Comparison of ENCODE assay signal across 9 cellular contexts in the genomic region with DNA sequence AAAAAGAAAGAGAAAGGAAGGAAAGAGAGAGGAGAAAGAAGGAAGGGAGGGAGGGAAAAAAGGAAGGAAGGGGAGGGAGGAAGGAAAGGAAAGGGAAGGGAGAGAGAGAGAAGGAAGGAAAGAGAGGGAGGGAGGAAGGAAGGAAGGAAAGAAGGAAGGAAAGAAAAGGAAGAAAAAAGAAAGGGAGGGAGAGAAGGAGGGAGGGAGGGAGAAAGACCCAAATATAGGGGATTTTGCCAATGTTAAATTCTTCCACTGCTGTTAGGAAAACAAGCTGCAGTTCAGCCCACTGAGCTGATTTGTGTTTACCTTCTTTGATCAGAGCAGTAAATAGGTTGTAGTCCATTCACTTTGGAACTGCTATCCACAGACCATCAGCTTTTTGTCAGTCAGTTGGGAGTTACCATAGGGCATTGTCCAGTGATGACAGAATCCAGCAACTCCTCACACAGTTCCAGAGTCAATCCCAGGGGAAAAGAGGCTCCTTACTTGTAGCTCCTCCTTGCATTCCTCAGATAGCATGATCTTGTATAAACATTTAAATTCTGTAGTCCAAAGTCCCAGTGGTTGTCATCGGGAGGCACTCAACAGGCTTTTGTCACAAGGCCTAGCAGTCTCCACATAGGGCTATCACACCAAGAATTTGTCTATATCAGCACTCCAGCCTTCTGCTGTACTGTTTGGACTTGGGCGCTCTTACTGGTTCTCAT. TPM values are rescaled to one million over a fixed set of nuclear protein-coding genes. Genes with fewer than 3 reads are reported as not detected.
DNase-seq lines count a peak whose midpoint lies in the region; ATAC-seq and TF ChIP-seq lines count a peak whose summit lies in the region.
"Had no signal": no experiment of that assay in that cellular context is flagged by ENCODE, and none has a peak within 500 bp of the region (broad histone marks: within the 10 kb centered on the region; RNA-seq: fewer than 3 reads in every experiment).

No MANE protein-coding gene starts in this region.

- no peak overlapping the region for H4K8ac ChIP-seq in mesenchymal stem cell (ENCODE audit: low read length)

- H2BK15ac ChIP-seq in mesenchymal stem cell (ENCODE audit: low read depth, poor library complexity, severe bottlenecking): no peak overlapping the region

- H3K79me1 ChIP-seq in mesenchymal stem cell (replicated peaks; ENCODE audit: low read length, poor library complexity, severe bottlenecking): no peaks in the 10 kb centered on the region

- peak overlapping the region; percentile 60 for H3K27ac ChIP-seq in HUES48 (ENCODE audit: low read depth, low read length)
- peak overlapping the region; percentile 61 for H3K27ac ChIP-seq in endodermal cell (ENCODE audit: low read depth, low read length)
- no peak overlapping the region for H3K27ac ChIP-seq in mesenchymal stem cell (ENCODE audit: low read length, poor library complexity, severe bottlenecking)
- H3K27ac ChIP-seq: neural progenitor cell had no signal

- H3K4me3 ChIP-seq in HUES48 (ENCODE audit: low read depth, low read length) (no peak overlapping the region), endodermal cell (ENCODE audit: low read length) (peak overlapping the region; percentile 74), mesenchymal stem cell (ENCODE audit: insufficient read depth in 1 of 2, low read depth in 1 of 2, low read length in 2 of 2) (no peak overlapping the region)
- H3K4me3 ChIP-seq: neural progenitor cell had no signal

- H3K36me3 Mint-ChIP-seq in endodermal cell (ENCODE audit: low read depth) (peaks cover 26% of the 10 kb centered on the region), type B pancreatic cell (peaks cover 27% of the 10 kb centered on the region)

- H3K4me3 Mint-ChIP-seq in endodermal cell: peak overlapping the region; percentile 16
- no peak overlapping the region for H3K4me3 Mint-ChIP-seq in type B pancreatic cell
- H3K4me3 Mint-ChIP-seq: activated naive CD8-positive, alpha-beta T cell treated with anti-CD3 and anti-CD28 coated beads, Interleukin-2, amount 10 ng/mL, durations not matched to agents 7 days and 5 days; neural progenitor cell had no signal

- peak overlapping the region; percentile 95 for H3K27ac Mint-ChIP-seq in endodermal cell
- peak overlapping the region; percentile 70 for H3K27ac Mint-ChIP-seq in type B pancreatic cell
- H3K27ac Mint-ChIP-seq: activated naive CD8-positive, alpha-beta T cell treated with anti-CD3 and anti-CD28 coated beads, Interleukin-2, amount 10 ng/mL, durations not matched to agents 7 days and 5 days; neural progenitor cell had no signal

- no peak overlapping the region for H2AK5ac ChIP-seq in mesenchymal stem cell (ENCODE audit: low read length, severe bottlenecking)

- TF ChIP-seq CTCF in endodermal cell (conservative IDR thresholded peaks at IDR 0.05) (no peak), type B pancreatic cell (conservative IDR thresholded peaks at IDR 0.05) (no peak)

- H3K27me3 Mint-ChIP-seq in endodermal cell (ENCODE audit: insufficient read depth) (no peaks in the 10 kb centered on the region), type B pancreatic cell (no peaks in the 10 kb centered on the region)
- H3K27me3 Mint-ChIP-seq: activated naive CD8-positive, alpha-beta T cell treated with anti-CD3 and anti-CD28 coated beads, Interleukin-2, amount 10 ng/mL, durations not matched to agents 7 days and 5 days had no signal

- H3K4me1 ChIP-seq in HUES48 (ENCODE audit: control insufficient read depth, insufficient read depth, low read length) (no peaks in the 10 kb centered on the region), endodermal cell (ENCODE audit: control insufficient read depth, insufficient read depth, low read length) (peaks cover 3% of the 10 kb centered on the region), mesenchymal stem cell (ENCODE audit: control insufficient read depth, insufficient read depth, low read depth, low read length) (peaks cover 3% of the 10 kb centered on the region)
- H3K4me1 ChIP-seq: neural progenitor cell had no signal

- H3K9ac ChIP-seq in HUES48 (ENCODE audit: low read depth, low read length) (0 out of 2 replicates have a peak overlapping the region, but pooled peaks have one; percentile 31), endodermal cell (ENCODE audit: extremely low read depth, low read length, poor library complexity, severe bottlenecking) (peak overlapping the region; percentile 65), mesenchymal stem cell (ENCODE audit: low read length) (peak overlapping the region; percentile 47)
- H3K9ac ChIP-seq: neural progenitor cell had no signal

- H3K14ac ChIP-seq in mesenchymal stem cell (ENCODE audit: low read length in 2 of 2): no peak overlapping the region

- ATAC-seq in HG02642 (IDR thresholded peaks at IDR 0.05; ENCODE audit: poor library complexity, unreplicated experiment) (no peak), GM19463 (IDR thresholded peaks at IDR 0.05; ENCODE audit: unreplicated experiment) (no peak), GM21529 (IDR thresholded peaks at IDR 0.05; ENCODE audit: unreplicated experiment) (no peak)

- 57 to 70% methylated on average over 1 to 2 of the region's 2 CpGs for WGBS in endodermal cell (ENCODE audit: insufficient coverage in 1 of 2, insufficient read length in 1 of 2), 2 experiments
- WGBS in mesenchymal stem cell: 41% methylated on average over 2 of the region's 2 CpGs

- H3K4me1 Mint-ChIP-seq in endodermal cell (peaks cover 12% of the 10 kb centered on the region), type B pancreatic cell (ENCODE audit: unreplicated experiment) (no peaks in the 10 kb centered on the region)
- H3K4me1 Mint-ChIP-seq: activated naive CD8-positive, alpha-beta T cell treated with anti-CD3 and anti-CD28 coated beads, Interleukin-2, amount 10 ng/mL, durations not matched to agents 7 days and 5 days; neural progenitor cell had no signal

- H2BK12ac ChIP-seq in mesenchymal stem cell (ENCODE audit: low read length in 2 of 2): peak overlapping the region in 1 of 2 experiments; percentile 39

- H3K18ac ChIP-seq in mesenchymal stem cell (ENCODE audit: low read depth in 1 of 2, low read length in 2 of 2): peak overlapping the region in 1 of 2 experiments; percentile 12

- H3K9me3 ChIP-seq in HUES48 (ENCODE audit: control insufficient read depth, insufficient read depth, low read length) (no peaks in the 10 kb centered on the region), endodermal cell (ENCODE audit: control insufficient read depth, low read length) (no peaks in the 10 kb centered on the region), mesenchymal stem cell (ENCODE audit: control insufficient read depth, low read length) (no peaks in the 10 kb centered on the region)

- H3K36me3 ChIP-seq in HUES48 (ENCODE audit: control insufficient read depth, insufficient read depth, low read length): peaks cover 15% of the 10 kb centered on the region; the same call in 1 of the 2 replicates
- H3K36me3 ChIP-seq in endodermal cell (ENCODE audit: control insufficient read depth, insufficient read depth, low read length): peaks cover 72% of the 10 kb centered on the region
- H3K36me3 ChIP-seq in mesenchymal stem cell (ENCODE audit: control insufficient read depth in 1 of 2, insufficient read depth in 2 of 2, low read depth in 1 of 2, low read length in 2 of 2): peaks cover 25 to 73% of the 10 kb centered on the region in 2 experiments
- H3K36me3 ChIP-seq: neural progenitor cell had no signal

- no peak overlapping the region for H2BK5ac ChIP-seq in mesenchymal stem cell (ENCODE audit: low read depth, low read length, poor library complexity, severe bottlenecking)

- H3K27me3 ChIP-seq in HUES48 (ENCODE audit: control insufficient read depth, insufficient read depth, low read length) (no peaks in the 10 kb centered on the region), endodermal cell (ENCODE audit: control insufficient read depth, insufficient read depth, low read length, poor library complexity, severe bottlenecking) (no peaks in the 10 kb centered on the region), mesenchymal stem cell (ENCODE audit: control insufficient read depth in 1 of 2, insufficient read depth in 1 of 2, low read length in 2 of 2) (no peaks in the 10 kb centered on the region)
- H3K27me3 ChIP-seq: neural progenitor cell had no signal

- no peak overlapping the region for H3K4ac ChIP-seq in mesenchymal stem cell (ENCODE audit: low read depth in 1 of 2, low read length in 2 of 2)

- no peak overlapping the region for H4K91ac ChIP-seq in mesenchymal stem cell (ENCODE audit: low read length)

- DNase-seq in endodermal cell (peak; percentile 56), mesenchymal stem cell (peak; percentile 90), type B pancreatic cell (ENCODE audit: extremely low spot score, unreplicated experiment) (no peak)
- DNase-seq: activated naive CD8-positive, alpha-beta T cell treated with anti-CD3 and anti-CD28 coated beads, Interleukin-2, amount 10 ng/mL, durations not matched to agents 7 days and 5 days had no signal

- H3K23ac ChIP-seq in mesenchymal stem cell (ENCODE audit: low read length in 2 of 2): no peak overlapping the region

- no peak overlapping the region for H3K4me2 ChIP-seq in mesenchymal stem cell (ENCODE audit: low read length, poor library complexity, severe bottlenecking)
- H3K4me2 ChIP-seq: neural progenitor cell had no signal

- no peak overlapping the region for H2BK120ac ChIP-seq in mesenchymal stem cell (ENCODE audit: low read depth, low read length)

- no peak overlapping the region for H2AFZ ChIP-seq in mesenchymal stem cell (ENCODE audit: low read depth, low read length)
- H2AFZ ChIP-seq: neural progenitor cell had no signal

- H3K9me3 Mint-ChIP-seq in endodermal cell (no peaks in the 10 kb centered on the region), type B pancreatic cell (no peaks in the 10 kb centered on the region)
- H3K9me3 Mint-ChIP-seq: activated naive CD8-positive, alpha-beta T cell treated with anti-CD3 and anti-CD28 coated beads, Interleukin-2, amount 10 ng/mL, durations not matched to agents 7 days and 5 days; neural progenitor cell had no signal

RNA-seq across cellular contexts. Expression of gene PPP1R8, which starts 13.5 kb away (rescaled TPM):
- total RNA-seq in endodermal cell (10 to 100 TPM; 45.0 to 48.1 TPM), type B pancreatic cell (ENCODE audit: low replicate concordance) (53.9 and 54.9 TPM in 2 replicates)
- polyA plus RNA-seq in endodermal cell (2013, experiment 1 of 2): 49.6 TPM
- polyA plus RNA-seq in endodermal cell (2013, experiment 2 of 2): 49.6 TPM
- 34.6 TPM for polyA plus RNA-seq in mesenchymal stem cell (2013, experiment 1 of 2)
- polyA plus RNA-seq in mesenchymal stem cell (2013, experiment 2 of 2): 34.0 TPM

RNA-seq across cellular contexts. Expression of gene STX12, which starts 44.1 kb away (rescaled TPM):
- total RNA-seq in endodermal cell: 10 to 100 TPM; 19.5 to 23.3 TPM
- 30.7 TPM for polyA plus RNA-seq in endodermal cell (2013, experiment 1 of 2)
- 31.6 TPM for polyA plus RNA-seq in endodermal cell (2013, experiment 2 of 2)
- polyA plus RNA-seq in mesenchymal stem cell (2013, experiment 1 of 2): 36.7 TPM
- polyA plus RNA-seq in mesenchymal stem cell (2013, experiment 2 of 2): 39.6 TPM
- 28.9 and 41.6 TPM in 2 replicates for total RNA-seq in type B pancreatic cell (ENCODE audit: low replicate concordance)

RNA-seq across cellular contexts. Expression of gene THEMIS2, which starts 55.3 kb away (rescaled TPM):
- total RNA-seq in endodermal cell (1 to 10 TPM; 8.5 to 8.8 TPM), type B pancreatic cell (ENCODE audit: low replicate concordance) (0.98 and 3.1 TPM in 2 replicates)
- polyA plus RNA-seq in endodermal cell (2013, experiment 1 of 2): 4.2 TPM
- polyA plus RNA-seq in endodermal cell (2013, experiment 2 of 2): 4.6 TPM
- polyA plus RNA-seq in mesenchymal stem cell (2013, experiment 1 of 2): 5.9 TPM
- 5.3 TPM for polyA plus RNA-seq in mesenchymal stem cell (2013, experiment 2 of 2)
